In the genomic region with DNA sequence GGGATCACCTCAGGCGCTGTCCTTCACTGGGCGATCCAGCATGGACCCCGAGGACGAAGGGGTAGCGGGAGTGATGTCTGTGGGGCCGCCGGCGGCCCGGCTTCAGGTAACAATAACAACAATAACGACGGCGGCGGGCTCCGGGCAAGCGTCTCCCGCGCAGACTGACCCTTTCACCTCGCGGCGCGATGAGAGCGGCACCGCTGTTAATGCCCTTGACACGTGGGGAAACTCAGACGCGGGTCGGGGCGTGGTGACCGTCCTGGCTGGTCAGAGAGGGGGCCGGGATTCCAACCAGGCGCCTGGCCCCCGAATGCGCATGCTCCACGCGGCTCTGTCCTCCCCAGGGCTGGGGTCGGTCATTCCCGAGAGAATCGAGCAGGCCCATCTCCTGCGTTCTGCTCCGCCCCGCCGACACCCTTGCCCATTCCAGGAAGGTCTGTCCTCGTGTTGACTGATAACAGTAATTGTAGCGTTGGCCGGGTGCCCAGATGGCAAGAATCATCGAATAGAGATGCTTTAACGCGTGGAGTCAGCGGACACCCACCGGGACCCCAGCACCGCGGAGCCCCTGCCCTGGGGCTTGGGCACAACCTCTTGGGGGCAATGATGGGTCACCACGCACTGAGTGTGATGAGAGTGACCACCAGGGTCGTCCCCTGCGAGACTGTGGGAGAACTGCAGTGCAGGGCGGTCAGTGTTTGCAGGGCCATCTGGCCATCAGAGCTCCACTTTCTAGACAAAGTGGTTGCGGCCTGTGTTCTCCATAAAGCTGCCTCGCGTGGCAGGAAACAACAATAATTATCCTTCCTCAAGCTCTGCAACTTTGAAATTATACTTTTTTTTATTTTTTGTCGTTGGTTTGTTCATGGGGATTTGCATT, we compare ENCODE assay signal across 8 cellular contexts. TPM values are rescaled to one million over a fixed set of nuclear protein-coding genes. Genes with fewer than 3 reads are reported as not detected.
DNase-seq lines count a peak whose midpoint lies in the region; ATAC-seq and TF ChIP-seq lines count a peak whose summit lies in the region.

No MANE protein-coding gene starts in this region.

- TF ChIP-seq CTCF in gastroesophageal sphincter (IDR thresholded peaks at IDR 0.05) = no peak
- no peak for TF ChIP-seq CTCF in neural progenitor cell (IDR thresholded peaks at IDR 0.05)

- H3K4me3 Mint-ChIP-seq in neural progenitor cell = peak overlapping the region; percentile 96

- peaks cover 0 to 35% (median 0%) of the 10 kb centered on the region in 3 donors for H3K4me1 ChIP-seq in gastroesophageal sphincter
- peaks cover 16% of the 10 kb centered on the region for H3K4me1 ChIP-seq in neural progenitor cell
- H3K4me1 ChIP-seq in stomach smooth muscle (ENCODE audit: control insufficient read depth, insufficient read depth, low read length) = peaks cover 21% of the 10 kb centered on the region

- H3K27me3 ChIP-seq in gastroesophageal sphincter (no peaks in the 10 kb centered on the region), neural progenitor cell (no peaks in the 10 kb centered on the region), stomach smooth muscle (ENCODE audit: control insufficient read depth in 1 of 2, insufficient read depth in 2 of 2, low read length in 2 of 2) (no peaks in the 10 kb centered on the region)

- peaks cover 3% of the 10 kb centered on the region for H3K4me1 Mint-ChIP-seq in neural progenitor cell

- WGBS in gastroesophageal sphincter (ENCODE audit: low coverage in 1 of 2), 2 donors = 14% methylated on average over 1 of the region's 60 CpGs; no CpG with 5 or more reads in 1 of the 2 donors

- DNase-seq in activated T-cell treated with anti-CD3 and anti-CD28 coated beads for 1 hour (ENCODE audit: low read depth) (peak; percentile 23), OCI-M2 (lab: John Stamatoyannopoulos, UW; ENCODE audit: unreplicated experiment) (peak; percentile 40), neural progenitor cell (ENCODE audit: low spot score) (peak; percentile 82)
- DNase-seq in activated T-cell treated with anti-CD3 and anti-CD28 coated beads, Interleukin-2, amount 50 U/mL, for 1 hour = no peak
- DNase-seq in activated gamma-delta T cell treated with anti-CD3 and anti-CD28 coated beads, Interleukin-2, amount 50 U/mL, for 16 hours (ENCODE audit: low read depth) = peak; percentile 18

- peaks cover 17% of the 10 kb centered on the region for H3F3A ChIP-seq in neural progenitor cell (ENCODE audit: low read depth)

- H3K36me3 Mint-ChIP-seq in neural progenitor cell = peaks cover 64% of the 10 kb centered on the region

- TF ChIP-seq EP300 in gastroesophageal sphincter (IDR thresholded peaks at IDR 0.05) = no peak

- ATAC-seq in HG03432 (IDR thresholded peaks at IDR 0.05; ENCODE audit: unreplicated experiment) (peak; percentile 34), gastroesophageal sphincter (peak; percentile 28)

- H3K27me3 Mint-ChIP-seq in neural progenitor cell (ENCODE audit: insufficient read depth, low read depth) = peaks cover 9% of the 10 kb centered on the region

- H3K27ac ChIP-seq in gastroesophageal sphincter (peak overlapping the region; percentile 53 to 95 (median 92)), neural progenitor cell (peak overlapping the region; percentile 74), stomach smooth muscle (ENCODE audit: low read length) (peak overlapping the region; percentile 88)

- peak overlapping the region; percentile 81 for H3K9ac ChIP-seq in neural progenitor cell
- H3K9ac ChIP-seq in stomach smooth muscle (ENCODE audit: low read length in 2 of 2) = peak overlapping the region; percentile 94 to 99

- peaks cover 72% of the 10 kb centered on the region for H3K79me2 ChIP-seq in neural progenitor cell (ENCODE audit: low read depth)

- H2AFZ ChIP-seq in neural progenitor cell (replicated peaks) = peak overlapping the region; percentile 91

- H3K27ac Mint-ChIP-seq in neural progenitor cell = peak overlapping the region; percentile 95

- H3K4me2 ChIP-seq in neural progenitor cell = peak overlapping the region; percentile 97

- H3K9me3 ChIP-seq in gastroesophageal sphincter = peaks cover 0 to 31% (median 0%) of the 10 kb centered on the region in 3 donors
- no peaks in the 10 kb centered on the region for H3K9me3 ChIP-seq in neural progenitor cell (ENCODE audit: low read depth)
- peaks cover 5 to 19% of the 10 kb centered on the region in 2 donors for H3K9me3 ChIP-seq in stomach smooth muscle (ENCODE audit: control insufficient read depth in 2 of 2, low read length in 2 of 2)

- no peak for TF ChIP-seq POLR2A in gastroesophageal sphincter (IDR thresholded peaks at IDR 0.05)

- H3K9me3 Mint-ChIP-seq in neural progenitor cell = peaks cover 82% of the 10 kb centered on the region

- peaks cover 31% of the 10 kb centered on the region for H4K20me1 ChIP-seq in neural progenitor cell (ENCODE audit: low read depth)

- H3K4me3 ChIP-seq in gastroesophageal sphincter = peak overlapping the region; percentile 66 to 90
- H3K4me3 ChIP-seq in neural progenitor cell = peak overlapping the region; percentile 81
- peak overlapping the region; percentile 97 to 98 for H3K4me3 ChIP-seq in stomach smooth muscle (ENCODE audit: low read length in 2 of 2)

- H3K36me3 ChIP-seq in gastroesophageal sphincter (peaks cover 0 to 46% of the 10 kb centered on the region in 2 donors), neural progenitor cell (peaks cover 5% of the 10 kb centered on the region), stomach smooth muscle (ENCODE audit: control insufficient read depth in 2 of 2, insufficient read depth in 2 of 2, low read length in 2 of 2) (peaks cover 1 to 16% of the 10 kb centered on the region in 2 donors)

RNA-seq across cellular contexts. Expression of gene ZNF8, which starts 0.5 kb away (rescaled TPM):
- 10 to 100 TPM in 2 of 4 donors, 1 to 10 TPM in 2; 5.6 to 11.6 (median 9.5) TPM for total RNA-seq in gastroesophageal sphincter
- total RNA-seq in neural progenitor cell (ENCODE audit: low replicate concordance) = 18.6 and 24.0 TPM in 2 replicates

RNA-seq across cellular contexts. Expression of gene ERVK3-1, which starts 25.9 kb away (rescaled TPM):
- total RNA-seq in gastroesophageal sphincter (10 to 100 TPM; 31.7 to 67.2 (median 41.5) TPM), neural progenitor cell (ENCODE audit: low replicate concordance) (49.8 and 49.9 TPM in 2 replicates)

RNA-seq across cellular contexts. Expression of gene ZSCAN22, which starts 47.5 kb away (rescaled TPM):
- total RNA-seq in gastroesophageal sphincter (1 to 10 TPM; 2.4 to 4.8 (median 2.9) TPM), neural progenitor cell (ENCODE audit: low replicate concordance) (1.5 and 2.4 TPM in 2 replicates)

RNA-seq across cellular contexts. Expression of gene ZNF544, which starts 50.6 kb away (rescaled TPM):
- total RNA-seq in gastroesophageal sphincter = 10 to 100 TPM; 25.4 to 54.6 (median 34.6) TPM
- 86.0 and 104 TPM in 2 replicates for total RNA-seq in neural progenitor cell (ENCODE audit: low replicate concordance)
